In genomic region chr11:25949918-25950317, GRCh38 we compare ENCODE assay signal across 20 cellular contexts.
"Had no signal": no experiment of that assay in that cellular context is flagged by ENCODE, and none has a peak within 500 bp of the region (broad histone marks: within the 10 kb centered on the region; RNA-seq: fewer than 3 reads in every experiment).

No MANE protein-coding gene starts in this region.

- H3K4me3 ChIP-seq: coronary artery, dorsolateral prefrontal cortex, esophagus muscularis mucosa, gastroesophageal sphincter, heart right ventricle, left lung, lower lobe of right lung, mucosa of descending colon had no signal

- H3K4me1 ChIP-seq: esophagus muscularis mucosa, foreskin keratinocyte, gastroesophageal sphincter, heart right ventricle, left lung, lower lobe of right lung had no signal

- H3K36me3 ChIP-seq: esophagus muscularis mucosa, gastroesophageal sphincter, heart right ventricle, left lung, lower lobe of right lung had no signal

- H3K27me3 ChIP-seq: esophagus muscularis mucosa, foreskin keratinocyte, gastroesophageal sphincter, heart right ventricle, left lung had no signal

- H3K9me3 ChIP-seq: gastroesophageal sphincter, lower lobe of right lung, mucosa of descending colon had no signal

- H3K27ac ChIP-seq: coronary artery, dorsolateral prefrontal cortex, esophagus muscularis mucosa, foreskin keratinocyte, gastroesophageal sphincter, heart right ventricle, left lung, lower lobe of right lung had no signal

- DNase-seq: dermis blood vessel endothelial cell; dorsolateral prefrontal cortex; effector CD4-positive, alpha-beta T cell; effector memory CD4-positive, alpha-beta T cell; foreskin keratinocyte; glutamatergic neuron; head of caudate nucleus; heart right ventricle; hippocampal formation; left cardiac atrium; left lung; left ventricle myocardium superior; lower lobe of right lung; mesenchymal stem cell; mucosa of descending colon; naive B cell; naive thymus-derived CD8-positive, alpha-beta T cell had no signal

- ATAC-seq: foreskin keratinocyte; gastroesophageal sphincter; heart right ventricle; left cardiac atrium; left lung; left ventricle myocardium superior; lower lobe of right lung; mucosa of descending colon; naive thymus-derived CD8-positive, alpha-beta T cell had no signal
